Comparison of ENCODE assay signal across 11 cellular contexts in the genomic region with DNA sequence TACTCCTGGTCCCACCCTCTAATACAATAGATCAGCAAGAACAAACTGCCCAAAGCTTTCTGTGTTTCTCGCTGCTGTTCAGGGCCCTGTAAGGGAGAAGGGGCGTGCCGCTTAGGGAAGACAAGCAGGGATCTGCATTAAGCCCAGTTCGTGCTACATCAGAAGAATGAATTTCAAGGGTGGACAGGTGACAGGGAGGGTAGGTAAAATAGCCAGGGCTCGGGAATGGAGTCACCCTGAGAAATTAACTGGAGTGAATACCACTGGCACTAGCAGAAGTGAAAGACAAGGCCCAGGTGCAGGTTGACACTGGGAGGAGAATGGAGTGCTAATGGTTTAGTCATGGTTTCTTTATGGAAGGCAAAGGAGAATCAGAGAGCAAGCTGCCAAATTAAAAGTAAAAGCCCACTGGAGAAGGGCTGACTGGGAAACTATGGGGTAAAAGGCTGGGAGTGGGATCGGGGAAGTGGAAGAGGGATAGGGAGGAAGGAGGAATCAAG.
DNase-seq lines count a peak whose midpoint lies in the region; ATAC-seq and TF ChIP-seq lines count a peak whose summit lies in the region.
"Had no signal": no experiment of that assay in that cellular context is flagged by ENCODE, and none has a peak within 500 bp of the region (broad histone marks: within the 10 kb centered on the region; RNA-seq: fewer than 3 reads in every experiment).

No MANE protein-coding gene starts in this region.

- no peaks in the 10 kb centered on the region for H4K20me1 ChIP-seq in PC-9 (ENCODE audit: insufficient read depth)

- peak overlapping the region; percentile 56 for H2AFZ ChIP-seq in PC-9

- no peaks in the 10 kb centered on the region for H3K9me2 ChIP-seq in PC-9 (ENCODE audit: insufficient read depth)

- no peak for TF ChIP-seq CTCF in PC-9 (conservative IDR thresholded peaks at IDR 0.05)
- TF ChIP-seq CTCF in lower lobe of right lung (IDR thresholded peaks at IDR 0.05): no peak

- peaks cover 60% of the 10 kb centered on the region for H3F3A ChIP-seq in PC-9 (ENCODE audit: insufficient read depth, low read depth)

- H3K4me1 ChIP-seq in PC-9 (replicated peaks; ENCODE audit: insufficient read depth) (peaks cover 68% of the 10 kb centered on the region), lower lobe of right lung (peaks cover 6% of the 10 kb centered on the region)
- H3K4me1 ChIP-seq in naive thymus-derived CD4-positive, alpha-beta T cell (ENCODE audit: control insufficient read depth in 2 of 2, insufficient read depth in 2 of 2, low read length in 2 of 2): no peaks in the 10 kb centered on the region

- H3K9me3 ChIP-seq in PC-9 (ENCODE audit: insufficient read depth, low read depth) (no peaks in the 10 kb centered on the region), lower lobe of right lung (no peaks in the 10 kb centered on the region)
- H3K9me3 ChIP-seq in naive thymus-derived CD4-positive, alpha-beta T cell (ENCODE audit: control insufficient read depth in 2 of 3, low read length in 3 of 3): no peaks in the 10 kb centered on the region

- peaks cover 0 to 16% (median 0%) of the 10 kb centered on the region in 7 donors for H3K4me1 Mint-ChIP-seq in naive thymus-derived CD4-positive, alpha-beta T cell

- CTCF ChIA-PET in PC-9 (lab: Charles Lee): interaction anchor here (0.5 to 0.7 kb wide), 2 partner anchors 60 to 270 kb away, joined by 3 to 9 read pairs; no protein-coding TSS in a partner anchor
- CTCF ChIA-PET in naive thymus-derived CD4-positive, alpha-beta T cell (lab: Charles Lee): no interaction called here

- POLR2A ChIA-PET in PC-9 (lab: Charles Lee; ENCODE audit: unreplicated experiment): no interaction called here
- POLR2A ChIA-PET in naive thymus-derived CD4-positive, alpha-beta T cell (lab: Charles Lee): no interaction called here

- intact Hi-C loops in PC-9 (cut with micrococcal nuclease; ENCODE audit: unreplicated experiment): loop anchor here (1.0 to 5.0 kb wide), 6 partner anchors 27 to 182 kb away; no protein-coding TSS in a partner anchor
- intact Hi-C loops in lower lobe of right lung (cut with DNase I): no loop called here
- intact Hi-C loops in naive thymus-derived CD4-positive, alpha-beta T cell (cut with micrococcal nuclease): no loop called here

- H3K9me3 Mint-ChIP-seq in naive thymus-derived CD4-positive, alpha-beta T cell: peaks cover 0 to 3% (median 0%) of the 10 kb centered on the region in 11 donors

- peak overlapping the region; percentile 82 for H3K4me2 ChIP-seq in PC-9

- DNase-seq in SHP77 (lab: John Stamatoyannopoulos, UW) (peak; percentile 7 to 10), SHP77 treated with DMSO at 0.1 percent for 48 hours (lab: John Stamatoyannopoulos, UW) (no peak), PC-9 (no peak), lower lobe of right lung (no peak), NCI-H226 (no peak)
- no peak for DNase-seq in naive thymus-derived CD4-positive, alpha-beta T cell
- DNase-seq: MM.1S, posterior cingulate gyrus had no signal

- no peaks in the 10 kb centered on the region for H3K79me2 ChIP-seq in PC-9 (ENCODE audit: low read depth)

- no peak overlapping the region for H3K4me3 Mint-ChIP-seq in naive thymus-derived CD4-positive, alpha-beta T cell

- no peaks in the 10 kb centered on the region for H3K27me3 ChIP-seq in PC-9 (ENCODE audit: insufficient read depth, low read depth)
- no peaks in the 10 kb centered on the region for H3K27me3 ChIP-seq in lower lobe of right lung (ENCODE audit: low read depth)
- no peaks in the 10 kb centered on the region for H3K27me3 ChIP-seq in naive thymus-derived CD4-positive, alpha-beta T cell (ENCODE audit: control insufficient read depth in 2 of 2, insufficient read depth in 2 of 2, low read length in 2 of 2)

- no peaks in the 10 kb centered on the region for H3K36me3 Mint-ChIP-seq in naive thymus-derived CD4-positive, alpha-beta T cell

- H3K4me3 ChIP-seq in PC-9: peak overlapping the region; percentile 48
- no peak overlapping the region for H3K4me3 ChIP-seq in lower lobe of right lung
- H3K4me3 ChIP-seq in naive thymus-derived CD4-positive, alpha-beta T cell (ENCODE audit: low read length): no peak overlapping the region
- H3K4me3 ChIP-seq: coronary artery had no signal

- peaks cover 0 to 5% (median under 1%) of the 10 kb centered on the region in 5 donors for H3K27me3 Mint-ChIP-seq in naive thymus-derived CD4-positive, alpha-beta T cell

- BruUV-seq in PC-9 (replicated peaks; lab: Mats Ljungman, UMichigan): TSS peak; percentile 90

- H3K27ac ChIP-seq in PC-9 (peak overlapping the region; percentile 98), lower lobe of right lung (peak overlapping the region; percentile 53), temporal lobe (ENCODE audit: low read depth, low read length) (peak overlapping the region; percentile 27)
- H3K27ac ChIP-seq in naive thymus-derived CD4-positive, alpha-beta T cell (ENCODE audit: low read depth, low read length): no peak overlapping the region
- H3K27ac ChIP-seq: coronary artery had no signal

- ATAC-seq in lower lobe of right lung (no peak), GM18909 (IDR thresholded peaks at IDR 0.05; ENCODE audit: poor library complexity, unreplicated experiment) (no peak)
- ATAC-seq in naive thymus-derived CD4-positive, alpha-beta T cell: no peak

- H3K36me3 ChIP-seq in PC-9 (ENCODE audit: low read depth) (no peaks in the 10 kb centered on the region; the same call in 1 of the 2 replicates), lower lobe of right lung (no peaks in the 10 kb centered on the region)
- H3K36me3 ChIP-seq in naive thymus-derived CD4-positive, alpha-beta T cell (ENCODE audit: control insufficient read depth in 2 of 3, insufficient read depth in 3 of 3, low read length in 3 of 3): no peaks in the 10 kb centered on the region

- H3K27ac Mint-ChIP-seq in naive thymus-derived CD4-positive, alpha-beta T cell: no peak overlapping the region

Comparison
In these comparisons a context has a peak if more than half of its experiments do, and no peak if none do; other contexts are left out.
1. DNase-seq: peak in SHP77 (2 of 2); none in SHP77 treated with DMSO at 0.1 percent for 48 hours (single experiment), PC-9 (0 of 2), lower lobe of right lung (single experiment), naive thymus-derived CD4-positive, alpha-beta T cell (0 of 9) and NCI-H226 (single experiment).